27 cellular contexts compared by ENCODE assay signal in genomic region chr5:148988328-148988727, GRCh38.
DNase-seq lines count a peak whose midpoint lies in the region; ATAC-seq and TF ChIP-seq lines count a peak whose summit lies in the region.
"Had no signal": no experiment of that assay in that cellular context is flagged by ENCODE, and none has a peak within 500 bp of the region (broad histone marks: within the 10 kb centered on the region; RNA-seq: fewer than 3 reads in every experiment).

No MANE protein-coding gene starts in this region.

- 59% methylated on average over 6 of the region's 6 CpGs for WGBS in suprapubic skin

- ATAC-seq in Right ventricle myocardium superior (ENCODE audit: poor library complexity) (peak; percentile 72), RWPE2 (ENCODE audit: low read depth) (no peak), GM19328 (IDR thresholded peaks at IDR 0.05; ENCODE audit: unreplicated experiment) (no peak), HG02973 (IDR thresholded peaks at IDR 0.05; ENCODE audit: unreplicated experiment) (no peak)
- ATAC-seq: gastroesophageal sphincter, left lobe of liver, natural killer cell, WTC11 had no signal

- H3K27ac ChIP-seq in RWPE2 (ENCODE audit: poor library complexity, severe bottlenecking) = peak overlapping the region; percentile 94
- peak overlapping the region; percentile 79 for H3K27ac ChIP-seq in suprapubic skin
- H3K27ac ChIP-seq: adrenal gland, brain microvascular endothelial cell, gastroesophageal sphincter, transverse colon had no signal

- intact Hi-C loops in Right ventricle myocardium superior (cut with DNase I) (no loop called here), cardiac septum (cut with DNase I) (no loop called here)

- H3K4me1 ChIP-seq in RWPE2 (ENCODE audit: insufficient read depth, poor library complexity, severe bottlenecking) = peaks cover 53% of the 10 kb centered on the region
- H3K4me1 ChIP-seq in suprapubic skin = peaks cover 23% of the 10 kb centered on the region
- H3K4me1 ChIP-seq: adrenal gland, gastroesophageal sphincter, transverse colon had no signal

- no peak for TF ChIP-seq EP300 in suprapubic skin (IDR thresholded peaks at IDR 0.05)

- TF ChIP-seq CTCF in RWPE2 (IDR thresholded peaks at IDR 0.05; ENCODE audit: poor library complexity, severe bottlenecking) = no peak
- TF ChIP-seq CTCF in suprapubic skin (IDR thresholded peaks at IDR 0.05) = no peak

- DNase-seq in Right ventricle myocardium superior (no peak), cardiac septum (ENCODE audit: low spot score) (no peak), RWPE2 (ENCODE audit: low spot score) (no peak), glomerular visceral epithelial cell (ENCODE audit: extremely low spot score) (peak; percentile 64), suprapubic skin (ENCODE audit: low spot score in 2 of 2) (no peak), C1 segment of cervical spinal cord (lab: John Stamatoyannopoulos, UW) (no peak)
- DNase-seq: activated CD4-positive, alpha-beta T cell treated with anti-CD3 and anti-CD28 coated beads, Interleukin-2, amount 50 U/mL, for 4 hours; activated CD8-positive, alpha-beta memory T cell treated with anti-CD3 and anti-CD28 coated beads, Interleukin-2, amount 50 U/mL, for 4 hours; activated naive CD4-positive, alpha-beta T cell treated with anti-CD3 and anti-CD28 coated beads for 36 hours; adrenal gland; effector CD4-positive, alpha-beta T cell; H9; hippocampal formation; KG1; midbrain; natural killer cell; NCI-H1417 treated with DMSO at 0.1 percent for 48 hours; NCI-H2107; NCI-H748 treated with DMSO at 0.1 percent for 48 hours; SIG-M5; transverse colon had no signal

- H3K36me3 ChIP-seq in RWPE2 (ENCODE audit: low read depth) (no peaks in the 10 kb centered on the region), suprapubic skin (no peaks in the 10 kb centered on the region)
- H3K36me3 ChIP-seq: adrenal gland, brain microvascular endothelial cell, gastroesophageal sphincter, transverse colon had no signal

- H3K4me3 ChIP-seq in RWPE2 (ENCODE audit: severe bottlenecking) (no peak overlapping the region), suprapubic skin (no peak overlapping the region)
- H3K4me3 ChIP-seq: adrenal gland, gastroesophageal sphincter, transverse colon had no signal

- H3K27me3 ChIP-seq in RWPE2 (ENCODE audit: insufficient read depth, poor library complexity, severe bottlenecking) = no peaks in the 10 kb centered on the region
- H3K27me3 ChIP-seq in suprapubic skin = no peaks in the 10 kb centered on the region
- H3K27me3 ChIP-seq: adrenal gland, brain microvascular endothelial cell, gastroesophageal sphincter, transverse colon had no signal

- no peak for TF ChIP-seq POLR2A in suprapubic skin (IDR thresholded peaks at IDR 0.05)

- H3K9me3 ChIP-seq in RWPE2 (ENCODE audit: severe bottlenecking) (no peaks in the 10 kb centered on the region), suprapubic skin (no peaks in the 10 kb centered on the region)
- H3K9me3 ChIP-seq: adrenal gland, gastroesophageal sphincter, transverse colon had no signal
